ENCODE assay signal across 8 cellular contexts in genomic region chr5:57650360-57651069, GRCh38.
DNase-seq lines count a peak whose midpoint lies in the region; ATAC-seq and TF ChIP-seq lines count a peak whose summit lies in the region.

No MANE protein-coding gene starts in this region.

- ATAC-seq in CD4-positive, alpha-beta T cell (ENCODE audit: poor library complexity) = no peak
- ATAC-seq in GM18519 (IDR thresholded peaks at IDR 0.05; ENCODE audit: low FRiP score, unreplicated experiment) (peak; percentile 98), HG02885 (IDR thresholded peaks at IDR 0.05; ENCODE audit: poor library complexity, unreplicated experiment) (peak; percentile 99), upper lobe of right lung (peak; percentile 95)
- ATAC-seq in activated T-helper 17 cell treated with anti-CD3 and anti-CD28 coated beads, Interleukin-2, amount 50 U/mL, for 72 hours (replicated peaks) = no peak

- in situ Hi-C loops in astrocyte of the spinal cord (cut with HindIII; ENCODE audit: low sequenced_read_pairs) = no loop called here

- no peaks in the 10 kb centered on the region for H3K4me1 ChIP-seq in upper lobe of right lung

- intact Hi-C loops in CD4-positive, alpha-beta T cell (cut with DNase I, micrococcal nuclease) = loop anchor here (2.0 kb wide), 2 partner anchors 810 to 812 kb away; partner anchors contain the start of gene PLK2 (in 1 of the 2)
- intact Hi-C loops in upper lobe of right lung (cut with DNase I) = no loop called here

- no peaks in the 10 kb centered on the region for H3K9me3 ChIP-seq in CD4-positive, alpha-beta T cell (ENCODE audit: control insufficient read depth, low read length)
- no peaks in the 10 kb centered on the region for H3K9me3 ChIP-seq in upper lobe of right lung

- H3K36me3 ChIP-seq in kidney epithelial cell (ENCODE audit: control insufficient read depth, insufficient read depth, low read length) (no peaks in the 10 kb centered on the region), upper lobe of right lung (no peaks in the 10 kb centered on the region)

- POLR2A ChIA-PET in CD4-positive, alpha-beta T cell (lab: Charles Lee) = interaction anchor here (0.5 to 1.2 kb wide), 2 partner anchors 312 to 810 kb away, joined by 3 to 4 read pairs; partner anchors contain the start of gene PLK2

- no peak overlapping the region for H3K4me3 ChIP-seq in astrocyte of the spinal cord (ENCODE audit: low read depth, low read length)
- no peak overlapping the region for H3K4me3 ChIP-seq in kidney epithelial cell (ENCODE audit: low read depth, low read length)
- no peak overlapping the region for H3K4me3 ChIP-seq in upper lobe of right lung

- no peaks in the 10 kb centered on the region for H3K4me1 Mint-ChIP-seq in CD4-positive, alpha-beta T cell (ENCODE audit: low read depth)
- no peaks in the 10 kb centered on the region for H3K4me1 Mint-ChIP-seq in activated T-helper 17 cell treated with anti-CD3 and anti-CD28 coated beads, Interleukin-2, amount 50 U/mL, for 72 hours

- no peak overlapping the region for H3K27ac ChIP-seq in CD4-positive, alpha-beta T cell (ENCODE audit: low read depth, low read length)
- H3K27ac ChIP-seq in upper lobe of right lung = no peak overlapping the region

- no peak overlapping the region for H3K4me3 Mint-ChIP-seq in CD4-positive, alpha-beta T cell
- H3K4me3 Mint-ChIP-seq in activated T-helper 17 cell treated with anti-CD3 and anti-CD28 coated beads, Interleukin-2, amount 50 U/mL, for 72 hours = no peak overlapping the region

- no peaks in the 10 kb centered on the region for H3K36me3 Mint-ChIP-seq in CD4-positive, alpha-beta T cell (ENCODE audit: low read depth)
- no peaks in the 10 kb centered on the region for H3K36me3 Mint-ChIP-seq in activated T-helper 17 cell treated with anti-CD3 and anti-CD28 coated beads, Interleukin-2, amount 50 U/mL, for 72 hours (ENCODE audit: low read depth)

- CTCF ChIA-PET in CD4-positive, alpha-beta T cell (lab: Charles Lee) = interaction anchor here (1.3 kb wide), 1 partner anchor 8 kb away, joined by 3 read pairs; no protein-coding TSS in a partner anchor

- no peaks in the 10 kb centered on the region for H3K27me3 ChIP-seq in CD4-positive, alpha-beta T cell (ENCODE audit: control insufficient read depth, insufficient read depth, low read length)
- H3K27me3 ChIP-seq in kidney epithelial cell (ENCODE audit: control insufficient read depth, insufficient read depth, low read length) (no peaks in the 10 kb centered on the region), upper lobe of right lung (no peaks in the 10 kb centered on the region)

- peaks cover 15% of the 10 kb centered on the region for H3K27me3 Mint-ChIP-seq in CD4-positive, alpha-beta T cell
- H3K27me3 Mint-ChIP-seq in activated T-helper 17 cell treated with anti-CD3 and anti-CD28 coated beads, Interleukin-2, amount 50 U/mL, for 72 hours = peaks cover 13% of the 10 kb centered on the region

- TF ChIP-seq CTCF in CD4-positive, alpha-beta T cell (IDR thresholded peaks at IDR 0.05) = peak; percentile 64
- TF ChIP-seq CTCF in astrocyte of the spinal cord (IDR thresholded peaks at IDR 0.05; ENCODE audit: low read depth, low read length) (peak; percentile 76), kidney epithelial cell (IDR thresholded peaks at IDR 0.05; ENCODE audit: insufficient read depth, low read length, poor library complexity, severe bottlenecking) (peak; percentile 66), upper lobe of right lung (IDR thresholded peaks at IDR 0.05) (peak; percentile 64)

- H3K9me3 Mint-ChIP-seq in CD4-positive, alpha-beta T cell = peaks cover 13% of the 10 kb centered on the region
- no peaks in the 10 kb centered on the region for H3K9me3 Mint-ChIP-seq in activated T-helper 17 cell treated with anti-CD3 and anti-CD28 coated beads, Interleukin-2, amount 50 U/mL, for 72 hours

- DNase-seq in CD4-positive, alpha-beta T cell = peak in 1 of 10 experiments; percentile 1
- DNase-seq in NCI-H2171 treated with DMSO at 0.1 percent for 48 hours (lab: John Stamatoyannopoulos, UW) (peak; percentile 80), astrocyte of the spinal cord (ENCODE audit: low read depth, low spot score) (peak; percentile 55), kidney epithelial cell (ENCODE audit: low read depth) (peak; percentile 25), upper lobe of right lung (no peak)

- H3K27ac Mint-ChIP-seq in CD4-positive, alpha-beta T cell = no peak overlapping the region
- H3K27ac Mint-ChIP-seq in activated T-helper 17 cell treated with anti-CD3 and anti-CD28 coated beads, Interleukin-2, amount 50 U/mL, for 72 hours = no peak overlapping the region

Comparison
In these comparisons a context has a peak if more than half of its experiments do, and no peak if none do; other contexts are left out.
1. ATAC-seq: peak in GM18519 (single experiment), HG02885 (single experiment) and upper lobe of right lung (single experiment); none in CD4-positive, alpha-beta T cell (single experiment) and activated T-helper 17 cell treated with anti-CD3 and anti-CD28 coated beads, Interleukin-2, amount 50 U/mL, for 72 hours (single experiment).
2. Peak in every context shown above with its lines, with median percentiles within 50 percentile points of each other: CTCF ChIP-seq.